8 cellular contexts compared by ENCODE assay signal in genomic region chr5:171419663-171420428, GRCh38. TPM values are rescaled to one million over a fixed set of nuclear protein-coding genes. Genes with fewer than 3 reads are reported as not detected.
DNase-seq lines count a peak whose midpoint lies in the region; ATAC-seq, FAIRE-seq and TF ChIP-seq lines count a peak whose summit lies in the region.

No MANE protein-coding gene starts in this region.

- peak overlapping the region; percentile 2; the same call in 1 of the 2 replicates for H3K4me3 ChIP-seq in AG09309 (ENCODE audit: control insufficient read depth, low read depth, low read length)
- H3K4me3 ChIP-seq in fibroblast of villous mesenchyme (ENCODE audit: low read depth, low read length): peak overlapping the region; percentile 18
- peak overlapping the region; percentile 53 to 75 for H3K4me3 ChIP-seq in neuronal stem cell (ENCODE audit: low read length in 2 of 2)

- H3K36me3 ChIP-seq in neuronal stem cell (replicated peaks in 1 of 2; ENCODE audit: control insufficient read depth in 2 of 2, insufficient read depth in 2 of 2, low read length in 2 of 2): no peaks in the 10 kb centered on the region

- H3K4ac ChIP-seq in neuronal stem cell (ENCODE audit: low read length): no peak overlapping the region

- H3K4me1 ChIP-seq in neuronal stem cell (ENCODE audit: control insufficient read depth in 2 of 2, insufficient read depth in 1 of 2, low read depth in 1 of 2, low read length in 2 of 2): peaks cover 17 to 28% of the 10 kb centered on the region in 2 donors

- no peak overlapping the region for H2BK12ac ChIP-seq in neuronal stem cell (ENCODE audit: low read length)

- H3K18ac ChIP-seq in neuronal stem cell (ENCODE audit: low read length): peak overlapping the region; percentile 77

- no peak overlapping the region for H4K8ac ChIP-seq in neuronal stem cell (ENCODE audit: low read depth, low read length)

- no peak for DNase-seq in AG09309 (ENCODE audit: low read depth)
- peak; percentile 34 for DNase-seq in HTR-8/SVneo (ENCODE audit: insufficient read length, low spot score)
- DNase-seq in activated CD4-positive, alpha-beta T cell treated with anti-CD3 and anti-CD28 coated beads, Interleukin-2, amount 50 U/mL, for 48 hours: peak; percentile 22 to 33
- peak; percentile 21 for DNase-seq in fibroblast of villous mesenchyme (ENCODE audit: low read depth)
- peak; percentile 43 for DNase-seq in neuronal stem cell (ENCODE audit: low spot score)
- no peak for DNase-seq in midbrain (lab: John Stamatoyannopoulos, UW)

- H3K27me3 ChIP-seq in neuronal stem cell (ENCODE audit: control insufficient read depth in 3 of 3, insufficient read depth in 3 of 3, low read depth in 1 of 3, low read length in 3 of 3): peaks cover 15 to 37% (median 19%) of the 10 kb centered on the region in 3 experiments

- no peaks in the 10 kb centered on the region for H3K79me1 ChIP-seq in neuronal stem cell (ENCODE audit: low read depth, low read length)

- no peak overlapping the region for H2BK15ac ChIP-seq in neuronal stem cell (ENCODE audit: low read length)

- peak overlapping the region; percentile 65 for H3K9ac ChIP-seq in neuronal stem cell (ENCODE audit: low read depth, low read length, poor library complexity)

- H3K27ac ChIP-seq in neuronal stem cell (replicated peaks; ENCODE audit: low read length): no peak overlapping the region

- no peak overlapping the region for H4K91ac ChIP-seq in neuronal stem cell (ENCODE audit: low read depth, low read length, poor library complexity)

- H2AFZ ChIP-seq in neuronal stem cell (ENCODE audit: low read length): peak overlapping the region; percentile 96

- no peak for TF ChIP-seq CTCF in AG09309 (IDR thresholded peaks at IDR 0.05; ENCODE audit: control insufficient read depth, insufficient read depth, low read depth, low read length, missing control alignments)
- TF ChIP-seq CTCF in fibroblast of villous mesenchyme (IDR thresholded peaks at IDR 0.05; ENCODE audit: insufficient read depth, low read depth, low read length): no peak

- H3K4me2 ChIP-seq in neuronal stem cell (ENCODE audit: insufficient read depth, low read length, poor library complexity, severe bottlenecking): peak overlapping the region; percentile 97

- peak overlapping the region; percentile 47 for H3K23ac ChIP-seq in neuronal stem cell (ENCODE audit: low read depth, low read length, poor library complexity)

- peak overlapping the region; percentile 36 for H2AK5ac ChIP-seq in neuronal stem cell (ENCODE audit: low read depth, low read length)

- peak overlapping the region; percentile 62 for H2BK120ac ChIP-seq in neuronal stem cell (ENCODE audit: low read depth, low read length)

- no peak overlapping the region for H3K14ac ChIP-seq in neuronal stem cell (ENCODE audit: low read length)

- H3K9me3 ChIP-seq in neuronal stem cell (replicated peaks in 1 of 2; ENCODE audit: control insufficient read depth in 2 of 2, insufficient read depth in 1 of 2, low read depth in 1 of 2, low read length in 2 of 2): peaks cover 0 to 3% of the 10 kb centered on the region in 2 donors

- peak; percentile 32 for ATAC-seq in GM18867 (IDR thresholded peaks at IDR 0.05; ENCODE audit: unreplicated experiment)
- ATAC-seq in GM18520 (IDR thresholded peaks at IDR 0.05; ENCODE audit: unreplicated experiment): no peak

- FAIRE-seq in HTR-8/SVneo (lab: Jason Lieb, UNC): no peak

- H2BK5ac ChIP-seq in neuronal stem cell (ENCODE audit: low read length): no peak overlapping the region

- no CpG with 5 or more reads among the region's 99 CpGs for WGBS in neuronal stem cell (ENCODE audit: extremely low coverage in 2 of 2, insufficient read length in 2 of 2, insufficient replicate concordance in 1 of 2), 2 donors

RNA-seq across cellular contexts. Expression of gene FGF18, which starts 0.4 kb away (rescaled TPM):
- total RNA-seq in fibroblast of villous mesenchyme: under 0.01 TPM in 1 of 2 replicates, not detected in the other
- 0.22 TPM for polyA plus RNA-seq in neuronal stem cell (2013, experiment 1 of 2)
- 0.19 TPM for polyA plus RNA-seq in neuronal stem cell (2013, experiment 2 of 2)

RNA-seq across cellular contexts. Expression of gene NPM1, which starts 32.2 kb away (rescaled TPM):
- total RNA-seq in fibroblast of villous mesenchyme: 926 and 1,000 TPM in 2 replicates
- 2,664 TPM for polyA plus RNA-seq in neuronal stem cell (2013, experiment 1 of 2)
- 2,628 TPM for polyA plus RNA-seq in neuronal stem cell (2013, experiment 2 of 2)

Comparison
In these comparisons a context has a peak if more than half of its experiments do, and no peak if none do; other contexts are left out.
1. DNase-seq: peak in HTR-8/SVneo (single experiment), activated CD4-positive, alpha-beta T cell treated with anti-CD3 and anti-CD28 coated beads, Interleukin-2, amount 50 U/mL, for 48 hours (2 of 2), fibroblast of villous mesenchyme (single experiment) and neuronal stem cell (single experiment); none in AG09309 (single experiment) and midbrain (single experiment).
2. H3K4me3 ChIP-seq: peak in every context shown above with its lines; median percentile 64 in neuronal stem cell; 18 in fibroblast of villous mesenchyme; 2 in AG09309.